In the genomic region with DNA sequence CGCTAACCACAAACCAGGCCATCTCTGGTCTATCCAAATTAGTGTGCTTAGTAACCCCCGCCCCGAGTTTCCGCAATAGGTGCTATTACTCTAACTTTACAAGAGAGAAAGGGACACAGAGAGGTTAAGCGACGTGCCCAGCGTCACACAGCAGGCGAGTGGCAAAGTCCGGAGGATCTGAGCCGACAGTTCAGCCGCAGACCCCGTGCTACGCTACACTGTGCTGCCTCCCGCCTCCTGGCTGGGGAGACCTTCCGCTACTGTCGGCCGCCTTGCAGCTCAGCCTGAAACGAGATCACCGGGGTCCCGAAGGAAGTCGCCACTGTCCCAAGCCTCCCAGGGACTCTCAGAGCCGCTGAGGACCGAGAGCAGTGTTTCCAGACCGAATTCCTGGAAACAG, we compare ENCODE assay signal across 1 cellular context.
TF ChIP-seq lines count a peak whose summit lies in the region.

No MANE protein-coding gene starts in this region.

TF ChIP-seq in endothelial cell of umbilical vein, 7 proteins besides CTCF, POLR2A, EP300 and RAD21:
- TF ChIP-seq MAX (IDR thresholded peaks at IDR 0.05; ENCODE audit: insufficient read depth, insufficient read length), result no peak
- TF ChIP-seq POLR2AphosphoS5 (IDR thresholded peaks at IDR 0.05; ENCODE audit: insufficient read depth, low read depth, low read length), result no peak
- TF ChIP-seq JUN (IDR thresholded peaks at IDR 0.05; ENCODE audit: borderline replicate concordance, insufficient read depth, insufficient read length, low read depth), result no peak
- TF ChIP-seq EZH2 (IDR thresholded peaks at IDR 0.05; ENCODE audit: borderline replicate concordance, low read depth, low read length, severe bottlenecking), result no peak
- no peak for TF ChIP-seq FOS (IDR thresholded peaks at IDR 0.05; ENCODE audit: borderline replicate concordance, insufficient read depth, low read length)
- TF ChIP-seq GATA2 (IDR thresholded peaks at IDR 0.05; ENCODE audit: insufficient read depth, insufficient read length, low read depth, low read length), result no peak
- no peak for TF ChIP-seq MYC (IDR thresholded peaks at IDR 0.05; ENCODE audit: low read depth, low read length)
